ENCODE assay signal across 8 cellular contexts in the genomic region with DNA sequence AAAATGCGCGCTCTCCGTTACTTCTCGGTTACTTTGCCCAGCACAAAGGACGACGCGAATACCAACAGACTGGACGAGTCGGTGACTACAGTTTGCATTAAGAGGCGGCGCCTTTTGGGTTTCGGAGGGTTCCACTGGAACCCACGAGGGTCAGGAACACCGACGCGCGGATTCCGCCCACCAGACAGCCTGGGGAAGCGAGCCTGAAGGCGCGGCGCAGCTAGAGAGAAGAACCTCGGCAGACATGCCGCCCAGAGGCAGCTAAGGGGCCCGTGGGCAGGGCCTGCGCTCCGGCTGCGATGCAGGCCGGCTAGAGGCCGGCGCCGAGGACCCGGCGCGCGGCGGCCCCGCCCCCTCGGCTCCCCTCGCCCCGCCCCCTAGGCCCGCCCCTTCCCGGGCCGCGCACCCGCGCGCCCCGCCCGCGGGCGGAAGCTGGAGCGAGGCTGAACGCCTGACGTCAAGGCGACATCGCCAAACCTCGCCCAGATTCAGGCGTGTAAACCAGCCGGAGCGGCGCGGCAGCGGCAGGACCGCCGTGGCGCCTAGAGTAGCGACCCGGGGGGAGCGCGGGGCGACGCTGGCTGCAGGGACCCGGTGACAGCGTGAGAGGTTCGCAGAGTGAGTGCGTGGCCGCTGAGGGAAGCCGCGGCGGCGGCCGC. TPM values are rescaled to one million over a fixed set of nuclear protein-coding genes. Genes with fewer than 3 reads are reported as not detected.
DNase-seq lines count a peak whose midpoint lies in the region; FAIRE-seq and TF ChIP-seq lines count a peak whose summit lies in the region.

A gene (plus strand): TSS at position 465 of the 659 bp plus-strand sequence. CDS start 37,826 bp downstream, outside the sequence.

- TF ChIP-seq POLR2A in H1 (IDR thresholded peaks at IDR 0.05; ENCODE audit: control extremely low read depth in 1 of 2, low read depth in 2 of 2, low read length in 2 of 2), result peak; percentile 81 to 97

- peak within 1 kb of the TSS; percentile 84 to 94 (median 86) for H3K4me3 ChIP-seq in H1 (ENCODE audit: extremely low read depth in 1 of 4, insufficient read depth in 2 of 4, low read depth in 3 of 4, low read length in 4 of 4)
- H3K4me3 ChIP-seq in mesenchymal stem cell (ENCODE audit: insufficient read depth in 1 of 2, low read depth in 1 of 2, low read length in 2 of 2), result peak within 1 kb of the TSS; percentile 89 to 93

- H3K9me3 ChIP-seq in H1 (ENCODE audit: insufficient read depth in 2 of 2, low read depth in 1 of 2, low read length in 1 of 2), result no peaks in the 10 kb centered on the region
- no peaks in the 10 kb centered on the region for H3K9me3 ChIP-seq in mesenchymal stem cell (ENCODE audit: control insufficient read depth, low read length)

- TF ChIP-seq EP300 in H1 (IDR thresholded peaks at IDR 0.05; ENCODE audit: borderline replicate concordance in 1 of 2, low read depth in 2 of 2, low read length in 2 of 2), result no peak

- H2BK5ac ChIP-seq in H1 (ENCODE audit: low read depth, low read length) (peak within 1 kb of the TSS; percentile 89), mesenchymal stem cell (ENCODE audit: low read depth, low read length, poor library complexity, severe bottlenecking) (peak within 1 kb of the TSS; percentile 88)

- no peak within 1 kb of the TSS for H2BK20ac ChIP-seq in H1 (ENCODE audit: low read length)

- no peak for TF ChIP-seq CTCF in GM20000 (IDR thresholded peaks at IDR 0.05; ENCODE audit: extremely low read depth, missing control alignments)
- TF ChIP-seq CTCF in H1 (IDR thresholded peaks at IDR 0.05; ENCODE audit: control extremely low read depth in 1 of 3, insufficient read depth in 1 of 3, low read depth in 1 of 3, low read length in 3 of 3), result no peak

- FAIRE-seq in H1 (lab: Jason Lieb, UNC), result no peak

- H2BK120ac ChIP-seq in H1 (replicated peaks; ENCODE audit: low read depth, low read length) (no peak within 1 kb of the TSS), mesenchymal stem cell (ENCODE audit: low read depth, low read length) (peak within 1 kb of the TSS; percentile 94)

- H3K18ac ChIP-seq in H1 (ENCODE audit: extremely low read depth, low read length), result peak within 1 kb of the TSS; percentile 65
- H3K18ac ChIP-seq in mesenchymal stem cell (ENCODE audit: low read depth in 1 of 2, low read length in 2 of 2), result peak within 1 kb of the TSS; percentile 97 to 99

- peak within 1 kb of the TSS; percentile 77 for H3K4ac ChIP-seq in H1 (replicated peaks; ENCODE audit: insufficient read length, low read depth, low read length)
- peak within 1 kb of the TSS; percentile 90 to 98 for H3K4ac ChIP-seq in mesenchymal stem cell (ENCODE audit: low read depth in 1 of 2, low read length in 2 of 2)

- H4K8ac ChIP-seq in H1 (ENCODE audit: extremely low read depth, insufficient read depth, low read length) (peak within 1 kb of the TSS; percentile 96), mesenchymal stem cell (ENCODE audit: low read length) (peak within 1 kb of the TSS; percentile 98)

- H4K91ac ChIP-seq in H1 (replicated peaks; ENCODE audit: insufficient read length, low read length) (peak within 1 kb of the TSS; percentile 89), mesenchymal stem cell (ENCODE audit: low read length) (peak within 1 kb of the TSS; percentile 79)

- peak within 1 kb of the TSS; percentile 93 for H3K27ac ChIP-seq in H1 (ENCODE audit: low read depth, low read length)
- peak within 1 kb of the TSS; percentile 100 for H3K27ac ChIP-seq in mesenchymal stem cell (ENCODE audit: low read length, poor library complexity, severe bottlenecking)

- H3K79me1 ChIP-seq in H1 (ENCODE audit: low read depth, low read length) (0 out of 2 replicates have a peak, but pooled peaks cover 2% of the 10 kb centered on the region), mesenchymal stem cell (replicated peaks; ENCODE audit: low read length, poor library complexity, severe bottlenecking) (no peaks in the 10 kb centered on the region)

- peak within 1 kb of the TSS; percentile 86 to 94 (median 88) for H3K9ac ChIP-seq in H1 (replicated peaks in 1 of 4; ENCODE audit: extremely low read depth in 1 of 4, low read depth in 3 of 4, low read length in 3 of 4)
- peak within 1 kb of the TSS; percentile 99 for H3K9ac ChIP-seq in mesenchymal stem cell (ENCODE audit: low read length)

- H3K56ac ChIP-seq in H1 (replicated peaks; ENCODE audit: insufficient read length, low read depth, low read length), result peak within 1 kb of the TSS; percentile 91

- peaks cover 0 to 5% (median 0%) of the 10 kb centered on the region in 4 experiments; a peak in 2 of 8 replicates for H3K36me3 ChIP-seq in H1 (ENCODE audit: control insufficient read depth in 2 of 4, insufficient read depth in 4 of 4, low read length in 3 of 4)
- peaks cover 0 to 4% of the 10 kb centered on the region in 2 experiments for H3K36me3 ChIP-seq in mesenchymal stem cell (ENCODE audit: control insufficient read depth in 1 of 2, insufficient read depth in 2 of 2, low read depth in 1 of 2, low read length in 2 of 2)

- H2BK12ac ChIP-seq in H1 (ENCODE audit: low read depth, low read length) (peak within 1 kb of the TSS; percentile 19; the same call in 1 of the 2 replicates), mesenchymal stem cell (ENCODE audit: low read length in 2 of 2) (peak within 1 kb of the TSS; percentile 37 to 94)

- CTCF ChIA-PET in H1 (lab: Charles Lee; ENCODE audit: partially characterized antibody), result no interaction called here

- TF ChIP-seq RAD21 in H1 (IDR thresholded peaks at IDR 0.05 in 1 of 2, conservative IDR thresholded peaks at IDR 0.05 in 1 of 2; ENCODE audit: low read depth in 2 of 2, low read length in 2 of 2), result peak in 1 of 2 experiments; percentile 11; a peak in 1 of 4 replicates

- H4K20me1 ChIP-seq in H1 (replicated peaks in 1 of 2; ENCODE audit: control insufficient read depth in 1 of 2, insufficient read depth in 2 of 2, low read length in 2 of 2), result peaks cover 11 to 12% of the 10 kb centered on the region in 2 experiments

- peaks cover 8 to 43% of the 10 kb centered on the region in 2 experiments for H3K79me2 ChIP-seq in H1 (ENCODE audit: control insufficient read depth in 1 of 2, insufficient read depth in 2 of 2, low read length in 2 of 2)

- H2BK15ac ChIP-seq in H1 (ENCODE audit: low read length) (no peak within 1 kb of the TSS), mesenchymal stem cell (ENCODE audit: low read depth, poor library complexity, severe bottlenecking) (peak within 1 kb of the TSS; percentile 80)

- H3K23ac ChIP-seq in H1 (ENCODE audit: insufficient read length) (no peak within 1 kb of the TSS), mesenchymal stem cell (ENCODE audit: low read length in 2 of 2) (peak within 1 kb of the TSS; percentile 14 to 41)

- H3K4me1 ChIP-seq in H1 (replicated peaks in 1 of 4; ENCODE audit: control insufficient read depth in 3 of 4, insufficient read depth in 4 of 4, low read length in 3 of 4) (peaks cover 0 to 12% (median 5%) of the 10 kb centered on the region in 4 experiments; a peak in 6 of 7 replicates), mesenchymal stem cell (ENCODE audit: control insufficient read depth, insufficient read depth, low read depth, low read length) (peaks cover 5% of the 10 kb centered on the region)

- H3K4me2 ChIP-seq in H1 (ENCODE audit: insufficient read depth in 1 of 2, low read depth in 2 of 2, low read length in 2 of 2) (peak within 1 kb of the TSS; percentile 66 to 96), mesenchymal stem cell (ENCODE audit: low read length, poor library complexity, severe bottlenecking) (peak within 1 kb of the TSS; percentile 84)

- POLR2A ChIA-PET in H1 (lab: Charles Lee; ENCODE audit: partially characterized antibody), result interaction anchor here (0.6 to 2.5 kb wide), 16 partner anchors 10 to 279 kb away, joined by 3 to 7 read pairs (median 3); a partner anchor contains a TSS

- H3K14ac ChIP-seq in H1 (ENCODE audit: insufficient read length) (no peak within 1 kb of the TSS), mesenchymal stem cell (ENCODE audit: low read length in 2 of 2) (peak within 1 kb of the TSS in 1 of 2 experiments; percentile 89)

- peak; percentile 97 for DNase-seq in COLO668 (lab: John Stamatoyannopoulos, UW; ENCODE audit: unreplicated experiment)
- DNase-seq in GM20000 (ENCODE audit: low spot score), result peak; percentile 98
- peak; percentile 58 for DNase-seq in HS-5 (ENCODE audit: low read depth)
- peak; percentile 81 to 89 for DNase-seq in NOMO-1 (lab: John Stamatoyannopoulos, UW; ENCODE audit: unreplicated experiment in 2 of 2)
- peak; percentile 64 to 79 (median 65) for DNase-seq in activated CD8-positive, alpha-beta memory T cell treated with anti-CD3 and anti-CD28 coated beads for 48 hours (ENCODE audit: low read depth in 2 of 3, low spot score in 2 of 3)
- peak in 1 of 2 experiments; percentile 83 for DNase-seq in H1 (ENCODE audit: low read depth in 1 of 2, low spot score in 2 of 2)
- peak; percentile 89 for DNase-seq in mesenchymal stem cell
- DNase-seq in stimulated activated CD8-positive, alpha-beta memory T cell treated with anti-CD3 and anti-CD28 coated beads, Interleukin-12 subunit alpha, Interleukin-12 subunit beta, amount 100 ng/mL, for 24 hours (ENCODE audit: extremely low read depth), result peak; percentile 68

- H2AFZ ChIP-seq in H1 (ENCODE audit: low read length) (peak within 1 kb of the TSS; percentile 98), mesenchymal stem cell (ENCODE audit: low read depth, low read length) (peak within 1 kb of the TSS; percentile 93)

- H3K23me2 ChIP-seq in H1 (ENCODE audit: low read depth, low read length), result peaks cover 4% of the 10 kb centered on the region; the same call in 1 of the 2 replicates

- H2AK5ac ChIP-seq in H1 (ENCODE audit: low read depth, low read length), result no peak within 1 kb of the TSS
- peak within 1 kb of the TSS; percentile 69 for H2AK5ac ChIP-seq in mesenchymal stem cell (ENCODE audit: low read length, severe bottlenecking)

- peak within 1 kb of the TSS; percentile 95 for H4K5ac ChIP-seq in H1 (ENCODE audit: insufficient read length, low read depth, low read length)

- WGBS in H1 (ENCODE audit: extremely low coverage in 1 of 2, insufficient coverage in 1 of 2, insufficient read length in 1 of 2, insufficient replicate concordance in 2 of 2, low coverage in 1 of 2, low lambda C conversion rate in 2 of 2, missing lambda C conversion rate in 1 of 2), 2 experiments, result 3% methylated on average over 53 of the region's 83 CpGs; no CpG with 5 or more reads in 1 of the 2 experiments
- under 1% methylated on average over 69 of the region's 83 CpGs for WGBS in mesenchymal stem cell

- H3K27me3 ChIP-seq in H1 (replicated peaks in 1 of 4; ENCODE audit: control insufficient read depth in 3 of 4, extremely low read depth in 1 of 4, insufficient read depth in 3 of 4, low read length in 3 of 4) (no peaks in the 10 kb centered on the region), mesenchymal stem cell (ENCODE audit: control insufficient read depth in 1 of 2, insufficient read depth in 1 of 2, low read length in 2 of 2) (no peaks in the 10 kb centered on the region)

RNA-seq across cellular contexts. Expression of the gene that starts here (rescaled TPM):
- 101 and 112 TPM in 2 replicates for total RNA-seq in H1 (2021; fragmentation: NEBNext Ultra II Directional; extraction: Animal tissue kit (Norgen Biotek cat#: 25700))
- polyA plus RNA-seq in H1 (2011; rRNA removed), result 40.7 and 61.4 TPM in 2 replicates
- polyA plus RNA-seq in H1 (2011; cell fraction: cytosol; rRNA removed), result 91.1 TPM
- polyA plus RNA-seq in H1 (2011; cell fraction: nucleus; rRNA removed), result 23.7 TPM
- 65.1 to 97.1 TPM (median 84.6 TPM) in 4 replicates for polyA plus RNA-seq in H1 (2012, experiment 1 of 2)
- polyA plus RNA-seq in H1 (2012, experiment 2 of 2), result 9.2 TPM
- 72.6 TPM for polyA plus RNA-seq in H1 (2013, experiment 1 of 2)
- polyA plus RNA-seq in H1 (2013, experiment 2 of 2), result 78.4 TPM
- polyA minus RNA-seq in H1 (2011; rRNA and poly(A)+ RNA removed), result 28.6 and 46.4 TPM in 2 replicates
- polyA minus RNA-seq in H1 (2011; cell fraction: cytosol; rRNA and poly(A)+ RNA removed), result 65.5 TPM
- polyA minus RNA-seq in H1 (2011; cell fraction: nucleus; rRNA and poly(A)+ RNA removed), result 44.8 TPM
- 219 TPM for polyA plus RNA-seq in mesenchymal stem cell (2013, experiment 1 of 2)
- polyA plus RNA-seq in mesenchymal stem cell (2013, experiment 2 of 2), result 229 TPM
